ENCODE assay signal across 8 cellular contexts in genomic region chr12:57127710-57128518, GRCh38. TPM values are rescaled to one million over a fixed set of nuclear protein-coding genes. Genes with fewer than 3 reads are reported as not detected.
DNase-seq lines count a peak whose midpoint lies in the region; ATAC-seq, FAIRE-seq and TF ChIP-seq lines count a peak whose summit lies in the region.

Gene LRP1 (plus strand): TSS chr12:57128483. CDS start chr12:57128965, 482 bp downstream.

- intact Hi-C loops in adrenal gland (cut with DNase I): no loop called here
- intact Hi-C loops in cardiac septum (cut with DNase I): loop anchor here (2.0 kb wide), 1 partner anchor 25 kb away; no protein-coding TSS in a partner anchor
- intact Hi-C loops in pancreas (cut with DNase I): no loop called here

- H3K9me3 ChIP-seq in Loucy (ENCODE audit: insufficient read depth, low read depth, low read length): no peaks in the 10 kb centered on the region
- no peaks in the 10 kb centered on the region for H3K9me3 ChIP-seq in adrenal gland (replicated peaks in 1 of 3)
- H3K9me3 ChIP-seq in pancreas: no peaks in the 10 kb centered on the region
- H3K9me3 ChIP-seq in thoracic aorta: no peaks in the 10 kb centered on the region

- H3K9ac ChIP-seq in Loucy (ENCODE audit: low read depth, low read length, poor library complexity, severe bottlenecking): peak within 1 kb of the TSS; percentile 76

- H3K36me3 ChIP-seq in Loucy (ENCODE audit: insufficient read depth, low read length) (no peaks in the 10 kb centered on the region), adrenal gland (replicated peaks in 1 of 2) (no peaks in the 10 kb centered on the region), pancreas (no peaks in the 10 kb centered on the region), thoracic aorta (no peaks in the 10 kb centered on the region)

- no peaks in the 10 kb centered on the region for H3K9me2 ChIP-seq in Loucy (replicated peaks; ENCODE audit: low read depth, low read length)

- H3K27me3 ChIP-seq in Loucy (ENCODE audit: insufficient read depth, low read length, poor library complexity, severe bottlenecking) (no peaks in the 10 kb centered on the region), adrenal gland (no peaks in the 10 kb centered on the region), pancreas (no peaks in the 10 kb centered on the region), thoracic aorta (replicated peaks; ENCODE audit: insufficient read depth) (no peaks in the 10 kb centered on the region)

- H3K4me3 ChIP-seq in Loucy (ENCODE audit: low read length, poor library complexity, severe bottlenecking): peak within 1 kb of the TSS; percentile 82
- H3K4me3 ChIP-seq in adrenal gland: peak within 1 kb of the TSS; percentile 32 to 84 (median 69)
- H3K4me3 ChIP-seq in pancreas: peak within 1 kb of the TSS; percentile 57 to 91 (median 70)
- peak within 1 kb of the TSS; percentile 94 for H3K4me3 ChIP-seq in thoracic aorta

- WGBS in adrenal gland, 4 donors: 0 to 2% (median 1%) methylated on average over 22 to 57 of the region's 57 CpGs
- WGBS in pancreas, 2 donors: 0 to 1% methylated on average over 49 to 57 of the region's 57 CpGs

- H3K27ac ChIP-seq in adrenal gland (peak within 1 kb of the TSS; percentile 77 to 97 (median 94)), pancreas (peak within 1 kb of the TSS; percentile 83 to 96 (median 90)), thoracic aorta (peak within 1 kb of the TSS; percentile 94 to 99)

- H3K4me1 ChIP-seq in Loucy (ENCODE audit: insufficient read depth, low read length, poor library complexity, severe bottlenecking) (peaks cover 29% of the 10 kb centered on the region), adrenal gland (replicated peaks in 1 of 2) (peaks cover 4 to 39% of the 10 kb centered on the region in 2 donors), pancreas (peaks cover 0 to 9% (median 7%) of the 10 kb centered on the region in 3 donors), thoracic aorta (ENCODE audit: control insufficient read depth in 1 of 2, low read depth in 2 of 2) (peaks cover 30 to 37% of the 10 kb centered on the region in 2 donors)

- peak in 1 of 2 donors; percentile 70 for TF ChIP-seq POLR2A in adrenal gland (IDR thresholded peaks at IDR 0.05)

- FAIRE-seq in pancreas (lab: Jason Lieb, UNC): no peak

- H3K4me2 ChIP-seq in Loucy (ENCODE audit: low read depth, low read length, poor library complexity, severe bottlenecking): peak within 1 kb of the TSS; percentile 88

- DNase-seq in EH (ENCODE audit: low read depth) (peak; percentile 88), SW 1271 (lab: John Stamatoyannopoulos, UW) (peak; percentile 35 to 83), adrenal gland (peak; percentile 82 to 88 (median 85)), cardiac septum (ENCODE audit: low spot score) (peak; percentile 89), pancreas (peak; percentile 72 to 92 (median 88)), thoracic aorta (ENCODE audit: low spot score) (no peak)

- ATAC-seq in pancreas (peak; percentile 83 to 85 (median 85)), thoracic aorta (ENCODE audit: insufficient number of reproducible peaks, low FRiP score, low read depth) (peak; percentile 47), HG02885 (IDR thresholded peaks at IDR 0.05; ENCODE audit: poor library complexity, unreplicated experiment) (no peak)

- no peak for TF ChIP-seq CTCF in Loucy (conservative IDR thresholded peaks at IDR 0.05; ENCODE audit: low read length)
- TF ChIP-seq CTCF in adrenal gland (IDR thresholded peaks at IDR 0.05): no peak
- no peak for TF ChIP-seq CTCF in pancreas (IDR thresholded peaks at IDR 0.05)
- no peak for TF ChIP-seq CTCF in thoracic aorta (IDR thresholded peaks at IDR 0.05)

- H4K20me1 ChIP-seq in Loucy (ENCODE audit: insufficient read depth, low read length, poor library complexity, severe bottlenecking): no peaks in the 10 kb centered on the region

- H2AFZ ChIP-seq in Loucy (ENCODE audit: low read length): peak within 1 kb of the TSS; percentile 92

- no peaks in the 10 kb centered on the region; the same call in 1 of the 2 replicates for H3F3A ChIP-seq in Loucy (ENCODE audit: low read depth)

- no peaks in the 10 kb centered on the region for H3K79me2 ChIP-seq in Loucy (ENCODE audit: insufficient read depth, low read length)

RNA-seq across cellular contexts. Expression of gene LRP1, which starts in this region (rescaled TPM):
- total RNA-seq in adrenal gland: 100 to 1,000 TPM; 126 to 307 (median 179) TPM
- polyA plus RNA-seq in adrenal gland: 10 to 100 TPM; 21.2 to 81.0 (median 59.2) TPM
- 103 TPM for total RNA-seq in cardiac septum
- total RNA-seq in pancreas: 10 to 100 TPM; 19.2 to 89.4 (median 38.5) TPM
- polyA plus RNA-seq in pancreas: 10 to 100 TPM; 12.2 to 15.7 TPM
- total RNA-seq in thoracic aorta: 100 to 1,000 TPM; 663 to 755 TPM
